Comparison of ENCODE assay signal across 8 cellular contexts in genomic region chr6:170224694-170225660, GRCh38.
DNase-seq lines count a peak whose midpoint lies in the region; ATAC-seq and TF ChIP-seq lines count a peak whose summit lies in the region.
"Had no signal": no experiment of that assay in that cellular context is flagged by ENCODE, and none has a peak within 500 bp of the region (broad histone marks: within the 10 kb centered on the region; RNA-seq: fewer than 3 reads in every experiment).

No MANE protein-coding gene starts in this region.

- H3K27ac ChIP-seq in HL-60 (replicated peaks) (no peak overlapping the region), PC-3 (ENCODE audit: low read length) (peak overlapping the region; percentile 48), hepatocyte (no peak overlapping the region), smooth muscle cell (ENCODE audit: low read depth) (no peak overlapping the region)

- no peaks in the 10 kb centered on the region for H3K79me2 ChIP-seq in PC-3 (ENCODE audit: low read length)
- no peaks in the 10 kb centered on the region for H3K79me2 ChIP-seq in hepatocyte
- H3K79me2 ChIP-seq in smooth muscle cell (ENCODE audit: low read depth): no peaks in the 10 kb centered on the region

- TF ChIP-seq CTCF in HL-60 (IDR thresholded peaks at IDR 0.05; ENCODE audit: insufficient read depth, low read length) (no peak), PC-3 (conservative IDR thresholded peaks at IDR 0.05; ENCODE audit: low read depth, low read length) (no peak), hepatocyte (IDR thresholded peaks at IDR 0.05; ENCODE audit: poor library complexity) (no peak), smooth muscle cell (IDR thresholded peaks at IDR 0.05; ENCODE audit: borderline replicate concordance, insufficient read depth, poor library complexity, severe bottlenecking) (no peak)

- BruUV-seq in PC-3 (replicated peaks; lab: Mats Ljungman, UMichigan): no TSS peak

- POLR2A ChIA-PET in PC-3 (lab: Charles Lee; ENCODE audit: unreplicated experiment): no interaction called here

- H3K9ac ChIP-seq in PC-3 (ENCODE audit: low read length) (no peak overlapping the region), smooth muscle cell (ENCODE audit: low read depth) (no peak overlapping the region)

- H3K27me3 ChIP-seq in HL-60 (ENCODE audit: insufficient read depth, poor library complexity, severe bottlenecking) (no peaks in the 10 kb centered on the region), PC-3 (ENCODE audit: low read length) (no peaks in the 10 kb centered on the region), hepatocyte (no peaks in the 10 kb centered on the region), smooth muscle cell (ENCODE audit: low read depth) (no peaks in the 10 kb centered on the region)

- H4K20me1 ChIP-seq in PC-3 (ENCODE audit: low read length): no peaks in the 10 kb centered on the region
- no peaks in the 10 kb centered on the region for H4K20me1 ChIP-seq in hepatocyte (ENCODE audit: insufficient read depth, poor library complexity, severe bottlenecking)
- H4K20me1 ChIP-seq in smooth muscle cell (ENCODE audit: low read depth): no peaks in the 10 kb centered on the region

- peak; percentile 54 to 65 for DNase-seq in HL-60 (ENCODE audit: low read depth in 1 of 2, low spot score in 1 of 2)
- peak; percentile 88 for DNase-seq in PC-3
- DNase-seq in hepatocyte (ENCODE audit: low spot score): peak; percentile 56
- DNase-seq in smooth muscle cell (lab: John Stamatoyannopoulos, UW; ENCODE audit: unreplicated experiment): no peak
- no peak for DNase-seq in cerebellum (ENCODE audit: low spot score)
- no peak for DNase-seq in activated naive CD4-positive, alpha-beta T cell (lab: John Stamatoyannopoulos, UW)
- no peak for DNase-seq in SKM-1 (lab: John Stamatoyannopoulos, UW; ENCODE audit: unreplicated experiment)
- DNase-seq: NCI-H187 had no signal

- H3F3A ChIP-seq in PC-3 (ENCODE audit: low read length, unreplicated experiment): no peaks in the 10 kb centered on the region
- peaks cover 7% of the 10 kb centered on the region for H3F3A ChIP-seq in smooth muscle cell (ENCODE audit: low read depth)

- H3K4me3 ChIP-seq in HL-60 (replicated peaks; ENCODE audit: insufficient read depth, low read length) (no peak overlapping the region), PC-3 (ENCODE audit: low read length) (no peak overlapping the region; the same call in 1 of the 2 replicates), hepatocyte (no peak overlapping the region), smooth muscle cell (no peak overlapping the region)

- H3K4me2 ChIP-seq in PC-3 (ENCODE audit: low read length): peak overlapping the region; percentile 81
- no peak overlapping the region for H3K4me2 ChIP-seq in hepatocyte
- peak overlapping the region; percentile 47 for H3K4me2 ChIP-seq in smooth muscle cell

- ATAC-seq in PC-3: peak; percentile 91

- H3K4me1 ChIP-seq in PC-3 (ENCODE audit: insufficient read depth, low read length) (peaks cover 35% of the 10 kb centered on the region), hepatocyte (ENCODE audit: insufficient read depth) (no peaks in the 10 kb centered on the region), smooth muscle cell (ENCODE audit: low read depth) (peaks cover 19% of the 10 kb centered on the region)

- H2AFZ ChIP-seq in PC-3 (ENCODE audit: low read length) (peak overlapping the region; percentile 70), hepatocyte (no peak overlapping the region), smooth muscle cell (ENCODE audit: low read depth) (no peak overlapping the region)

- H3K9me3 ChIP-seq in PC-3 (ENCODE audit: low read length): no peaks in the 10 kb centered on the region
- no peaks in the 10 kb centered on the region for H3K9me3 ChIP-seq in hepatocyte (ENCODE audit: low read depth)
- H3K9me3 ChIP-seq in smooth muscle cell (replicated peaks; ENCODE audit: low read depth): no peaks in the 10 kb centered on the region

- H3K9me2 ChIP-seq in PC-3 (replicated peaks; ENCODE audit: low read length) (no peaks in the 10 kb centered on the region), hepatocyte (replicated peaks; ENCODE audit: insufficient read depth) (no peaks in the 10 kb centered on the region)

- WGBS in hepatocyte (ENCODE audit: low lambda C conversion rate, missing lambda C conversion rate): 66% methylated on average over 23 of the region's 23 CpGs
- WGBS in smooth muscle cell (ENCODE audit: low lambda C conversion rate): 51% methylated on average over 23 of the region's 23 CpGs

- CTCF ChIA-PET in PC-3 (lab: Charles Lee): no interaction called here

- H3K36me3 ChIP-seq in PC-3 (ENCODE audit: low read depth, low read length): no peaks in the 10 kb centered on the region
- no peaks in the 10 kb centered on the region for H3K36me3 ChIP-seq in hepatocyte (replicated peaks; ENCODE audit: insufficient read depth, low read depth)
- no peaks in the 10 kb centered on the region for H3K36me3 ChIP-seq in smooth muscle cell (ENCODE audit: low read depth)

- intact Hi-C loops in PC-3 (cut with micrococcal nuclease): no loop called here

Comparison
In these comparisons a context has a peak if more than half of its experiments do, and no peak if none do; other contexts are left out.
1. DNase-seq: peak in HL-60 (2 of 2), PC-3 (single experiment) and hepatocyte (single experiment); none in smooth muscle cell (single experiment), cerebellum (single experiment), activated naive CD4-positive, alpha-beta T cell (0 of 4) and SKM-1 (single experiment).